Comparison of ENCODE assay signal across 3 cellular contexts in genomic region chr3:125062904-125063618, GRCh38.
A peak's percentile ranks its signal among the peaks of the same experiment; 100 is the strongest.
TF ChIP-seq lines count a peak whose summit lies in the region.

No MANE protein-coding gene starts in this region.

TF ChIP-seq in A549, 52 proteins besides CTCF, POLR2A, EP300 and RAD21 (continued from another document and continues in another):
- TF ChIP-seq GATA3 (IDR thresholded peaks at IDR 0.05; ENCODE audit: borderline replicate concordance) (peak; percentile 87; the same call in 1 of the 2 replicates), ZFP36 (IDR thresholded peaks at IDR 0.05; ENCODE audit: borderline replicate concordance, partially characterized antibody) (no peak), ATOH8 (CRISPR knock-in tag; IDR thresholded peaks at IDR 0.05; ENCODE audit: low read depth) (no peak), RARB (CRISPR knock-in tag; IDR thresholded peaks at IDR 0.05) (no peak), FOXS1 (CRISPR knock-in tag; IDR thresholded peaks at IDR 0.05) (no peak), BHLHE40 (IDR thresholded peaks at IDR 0.05; ENCODE audit: low read depth, low read length) (no peak), CBX2 (IDR thresholded peaks at IDR 0.05; ENCODE audit: borderline replicate concordance, low read depth) (no peak), NFE2L2 (conservative IDR thresholded peaks at IDR 0.05; ENCODE audit: low read length) (no peak), EHMT2 (IDR thresholded peaks at IDR 0.05; ENCODE audit: low read depth) (no peak), HOXB5 (CRISPR knock-in tag; IDR thresholded peaks at IDR 0.05) (no peak), JUNB (IDR thresholded peaks at IDR 0.05) (peak; percentile 82), CHD2 (IDR thresholded peaks at IDR 0.05; ENCODE audit: low read length, partially characterized antibody) (no peak), POLR2AphosphoS2 (conservative IDR thresholded peaks at IDR 0.05; ENCODE audit: low read length) (no peak), CHD4 (IDR thresholded peaks at IDR 0.05; ENCODE audit: borderline replicate concordance) (no peak), MAFK (IDR thresholded peaks at IDR 0.05; ENCODE audit: partially characterized antibody) (no peak), JUN (IDR thresholded peaks at IDR 0.05) (peak; percentile 76 to 80), MAZ (IDR thresholded peaks at IDR 0.05; ENCODE audit: borderline replicate concordance, low read depth, low read length) (no peak), ZNF302 (CRISPR knock-in tag; IDR thresholded peaks at IDR 0.05) (no peak), EHF (CRISPR knock-in tag; IDR thresholded peaks at IDR 0.05) (no peak), SMC3 (IDR thresholded peaks at IDR 0.05) (peak; percentile 29; the same call in 2 of the 3 replicates), MYC (IDR thresholded peaks at IDR 0.05; ENCODE audit: borderline replicate concordance, low read length) (no peak), HOXA7 (CRISPR knock-in tag; IDR thresholded peaks at IDR 0.05) (no peak), ELK1 (IDR thresholded peaks at IDR 0.05; ENCODE audit: low read depth, low read length) (no peak), BCL3 (IDR thresholded peaks at IDR 0.05) (no peak), MAX (IDR thresholded peaks at IDR 0.05) (peak; percentile 53), SREBF2 (IDR thresholded peaks at IDR 0.05) (no peak), TFCP2L1 (CRISPR knock-in tag; IDR thresholded peaks at IDR 0.05) (no peak), NR3C1 (IDR thresholded peaks at IDR 0.05) (no peak), RFX5 (IDR thresholded peaks at IDR 0.05) (no peak), ZC3H11A (IDR thresholded peaks at IDR 0.05) (no peak)

TF ChIP-seq in IMR-90, 13 proteins besides CTCF, POLR2A, EP300 and RAD21 (continued from another document):
- TF ChIP-seq MXI1 (IDR thresholded peaks at IDR 0.05; ENCODE audit: borderline replicate concordance, low read depth, low read length) (no peak), BHLHE40 (IDR thresholded peaks at IDR 0.05; ENCODE audit: low read depth, low read length) (peak; percentile 40; the same call in 1 of the 2 replicates), MAZ (IDR thresholded peaks at IDR 0.05; ENCODE audit: borderline replicate concordance, low read depth, low read length) (peak; percentile 52; the same call in 1 of the 2 replicates), FOS (IDR thresholded peaks at IDR 0.05; ENCODE audit: low read depth, low read length) (peak; percentile 37; the same call in 1 of the 2 replicates), NFE2L2 (IDR thresholded peaks at IDR 0.05; ENCODE audit: low read depth, low read length) (peak; percentile 17; the same call in 1 of the 2 replicates), ELK1 (IDR thresholded peaks at IDR 0.05; ENCODE audit: borderline replicate concordance, low read depth, low read length) (no peak), CEBPB (IDR thresholded peaks at IDR 0.05; ENCODE audit: low read depth, low read length) (peak; percentile 51; the same call in 1 of the 2 replicates)
TF ChIP-seq in IMR-90: peak in this region for 6.

TF ChIP-seq in liver, 16 proteins besides CTCF, POLR2A, EP300 and RAD21 (continued from another document):
- TF ChIP-seq, protein P1, sequence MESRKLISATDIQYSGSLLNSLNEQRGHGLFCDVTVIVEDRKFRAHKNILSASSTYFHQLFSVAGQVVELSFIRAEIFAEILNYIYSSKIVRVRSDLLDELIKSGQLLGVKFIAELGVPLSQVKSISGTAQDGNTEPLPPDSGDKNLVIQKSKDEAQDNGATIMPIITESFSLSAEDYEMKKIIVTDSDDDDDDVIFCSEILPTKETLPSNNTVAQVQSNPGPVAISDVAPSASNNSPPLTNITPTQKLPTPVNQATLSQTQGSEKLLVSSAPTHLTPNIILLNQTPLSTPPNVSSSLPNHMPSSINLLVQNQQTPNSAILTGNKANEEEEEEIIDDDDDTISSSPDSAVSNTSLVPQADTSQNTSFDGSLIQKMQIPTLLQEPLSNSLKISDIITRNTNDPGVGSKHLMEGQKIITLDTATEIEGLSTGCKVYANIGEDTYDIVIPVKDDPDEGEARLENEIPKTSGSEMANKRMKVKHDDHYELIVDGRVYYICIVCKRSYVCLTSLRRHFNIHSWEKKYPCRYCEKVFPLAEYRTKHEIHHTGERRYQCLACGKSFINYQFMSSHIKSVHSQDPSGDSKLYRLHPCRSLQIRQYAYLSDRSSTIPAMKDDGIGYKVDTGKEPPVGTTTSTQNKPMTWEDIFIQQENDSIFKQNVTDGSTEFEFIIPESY (IDR thresholded peaks at IDR 0.05) = no peak
- TF ChIP-seq NR2F2 (IDR thresholded peaks at IDR 0.05) (peak; percentile 50), GABPA (IDR thresholded peaks at IDR 0.05 in 1 of 2, conservative IDR thresholded peaks at IDR 0.05 in 1 of 2) (no peak), EGR1 (IDR thresholded peaks at IDR 0.05; ENCODE audit: low read depth in 2 of 2) (no peak), RXRA (IDR thresholded peaks at IDR 0.05) (peak in 1 of 2 donors; percentile 32), MAX (IDR thresholded peaks at IDR 0.05) (no peak), SP1 (IDR thresholded peaks at IDR 0.05) (peak; percentile 42), FOXA1 (IDR thresholded peaks at IDR 0.05) (no peak), JUND (IDR thresholded peaks at IDR 0.05) (no peak), ATF3 (IDR thresholded peaks at IDR 0.05) (no peak), HNF4A (conservative IDR thresholded peaks at IDR 0.05) (peak in 1 of 2 donors; percentile 5), TAF1 (conservative IDR thresholded peaks at IDR 0.05) (no peak), FOXA2 (IDR thresholded peaks at IDR 0.05) (no peak)
